22 cellular contexts compared by ENCODE assay signal in genomic region chr2:127074936-127075335, GRCh38. TPM values are rescaled to one million over a fixed set of nuclear protein-coding genes. Genes with fewer than 3 reads are reported as not detected.
DNase-seq lines count a peak whose midpoint lies in the region; ATAC-seq, FAIRE-seq and TF ChIP-seq lines count a peak whose summit lies in the region.
"Had no signal": no experiment of that assay in that cellular context is flagged by ENCODE, and none has a peak within 500 bp of the region (broad histone marks: within the 10 kb centered on the region; RNA-seq: fewer than 3 reads in every experiment).

No MANE protein-coding gene starts in this region.

- H3K9me3 ChIP-seq in BE2C, result no peaks in the 10 kb centered on the region
- H3K9me3 ChIP-seq: breast epithelium, sigmoid colon, upper lobe of right lung had no signal

- peak overlapping the region; percentile 42 for H3K27ac Mint-ChIP-seq in activated CD4-positive, alpha-beta T cell treated with anti-CD3 and anti-CD28 coated beads, Interleukin-2, amount 10 ng/mL, durations not matched to agents 24 days and 14 days
- H3K27ac Mint-ChIP-seq in activated CD4-positive, alpha-beta memory T cell treated with anti-CD3 and anti-CD28 coated beads, Interleukin-2, amount 10 ng/mL, durations not matched to agents 7 days and 5 days, result peak overlapping the region; percentile 52
- peak overlapping the region; percentile 97 for H3K27ac Mint-ChIP-seq in memory B cell
- H3K27ac Mint-ChIP-seq in stimulated activated naive B cell treated with anti-CD40 and anti-IgM and Interleukin-4, amounts not matched to agents 10 μg/mL and 1 μg/mL and 100 μg/mL, for 72 hours, result peak overlapping the region; percentile 71

- TF ChIP-seq POLR2A in GM12891 (IDR thresholded peaks at IDR 0.05; ENCODE audit: low read depth, low read length), result no peak

- ATAC-seq in memory B cell (ENCODE audit: low read depth), result no peak
- peak in 1 of 2 donors; percentile 46 for ATAC-seq in stimulated activated naive B cell treated with anti-CD40 and anti-IgM and Interleukin-4, amounts not matched to agents 10 μg/mL and 1 μg/mL and 100 μg/mL, for 72 hours (replicated peaks)
- no peak for ATAC-seq in HG02623 (IDR thresholded peaks at IDR 0.05; ENCODE audit: unreplicated experiment)
- ATAC-seq: upper lobe of right lung had no signal

- no peak for TF ChIP-seq CTCF in BE2C (IDR thresholded peaks at IDR 0.05; ENCODE audit: low read depth, low read length)

- H3K9me3 Mint-ChIP-seq in activated CD4-positive, alpha-beta T cell treated with anti-CD3 and anti-CD28 coated beads, Interleukin-2, amount 10 ng/mL, durations not matched to agents 24 days and 14 days, result no peaks in the 10 kb centered on the region
- no peaks in the 10 kb centered on the region for H3K9me3 Mint-ChIP-seq in activated CD4-positive, alpha-beta memory T cell treated with anti-CD3 and anti-CD28 coated beads, Interleukin-2, amount 10 ng/mL, durations not matched to agents 7 days and 5 days
- H3K9me3 Mint-ChIP-seq in memory B cell, result no peaks in the 10 kb centered on the region
- H3K9me3 Mint-ChIP-seq in stimulated activated naive B cell treated with anti-CD40 and anti-IgM and Interleukin-4, amounts not matched to agents 10 μg/mL and 1 μg/mL and 100 μg/mL, for 72 hours, result no peaks in the 10 kb centered on the region

- intact Hi-C loops in activated CD4-positive, alpha-beta T cell treated with anti-CD3 and anti-CD28 coated beads, Interleukin-2, amount 10 ng/mL, durations not matched to agents 24 days and 14 days (cut with micrococcal nuclease), result loop anchor here (10.0 kb wide), 1 partner anchor 100 kb away; no protein-coding TSS in a partner anchor

- no peaks in the 10 kb centered on the region for H3K36me3 ChIP-seq in BE2C
- H3K36me3 ChIP-seq: breast epithelium had no signal

- H3K4me3 ChIP-seq in BE2C (ENCODE audit: low read depth, low read length), result no peak overlapping the region
- H3K4me3 ChIP-seq: breast epithelium, sigmoid colon, upper lobe of right lung had no signal

- FAIRE-seq in GM12891 (lab: Jason Lieb, UNC), result no peak

- CTCF ChIA-PET in activated CD4-positive, alpha-beta memory T cell treated with anti-CD3 and anti-CD28 coated beads, Interleukin-2, amount 10 ng/mL, durations not matched to agents 7 days and 5 days (lab: Charles Lee), result interaction anchor here (0.7 kb wide), 1 partner anchor 25 kb away, joined by 3 read pairs; no protein-coding TSS in a partner anchor

- H3K4me1 ChIP-seq in BE2C, result no peaks in the 10 kb centered on the region; the same call in 1 of the 2 replicates
- H3K4me1 ChIP-seq: breast epithelium had no signal

- H3K36me3 Mint-ChIP-seq in activated CD4-positive, alpha-beta T cell treated with anti-CD3 and anti-CD28 coated beads, Interleukin-2, amount 10 ng/mL, durations not matched to agents 24 days and 14 days (ENCODE audit: low read depth), result peaks cover 16% of the 10 kb centered on the region
- peaks cover 38% of the 10 kb centered on the region for H3K36me3 Mint-ChIP-seq in activated CD4-positive, alpha-beta memory T cell treated with anti-CD3 and anti-CD28 coated beads, Interleukin-2, amount 10 ng/mL, durations not matched to agents 7 days and 5 days (ENCODE audit: low read depth)
- H3K36me3 Mint-ChIP-seq in memory B cell, result peaks cover 9% of the 10 kb centered on the region
- peaks cover 18 to 42% of the 10 kb centered on the region in 2 donors for H3K36me3 Mint-ChIP-seq in stimulated activated naive B cell treated with anti-CD40 and anti-IgM and Interleukin-4, amounts not matched to agents 10 μg/mL and 1 μg/mL and 100 μg/mL, for 72 hours

- DNase-seq in activated CD4-positive, alpha-beta T cell treated with anti-CD3 and anti-CD28 coated beads, Interleukin-2, amount 10 ng/mL, durations not matched to agents 24 days and 14 days, result no peak
- DNase-seq in activated CD4-positive, alpha-beta T cell treated with anti-CD3 and anti-CD28 coated beads for 4 hours, result no peak
- DNase-seq in activated CD4-positive, alpha-beta memory T cell treated with anti-CD3 and anti-CD28 coated beads, Interleukin-2, amount 10 ng/mL, durations not matched to agents 7 days and 5 days, result no peak
- DNase-seq in memory B cell (ENCODE audit: low spot score in 2 of 2), result no peak
- no peak for DNase-seq in stimulated activated naive B cell treated with anti-CD40 and anti-IgM and Interleukin-4, amounts not matched to agents 10 μg/mL and 1 μg/mL and 100 μg/mL, for 72 hours
- DNase-seq in GM12891 (ENCODE audit: insufficient read length, low spot score), result no peak
- DNase-seq in BE2C, result no peak
- DNase-seq: 8988T; activated CD8-positive, alpha-beta memory T cell treated with anti-CD3 and anti-CD28 coated beads for 24 hours; activated gamma-delta T cell treated with Interleukin-2 at 50 U/mL for 16 hours; effector CD4-positive, alpha-beta T cell; IMR-90; islet precursor cell; mesendoderm; NCI-H2029; NCI-H510A; sigmoid colon; stimulated activated CD4-positive, alpha-beta T cell treated with anti-CD3 and anti-CD28 coated beads, Interleukin-4, amount 100 ng/mL, for 1 hour; T1000; upper lobe of right lung had no signal

- H3K27me3 Mint-ChIP-seq in activated CD4-positive, alpha-beta T cell treated with anti-CD3 and anti-CD28 coated beads, Interleukin-2, amount 10 ng/mL, durations not matched to agents 24 days and 14 days, result no peaks in the 10 kb centered on the region
- H3K27me3 Mint-ChIP-seq in activated CD4-positive, alpha-beta memory T cell treated with anti-CD3 and anti-CD28 coated beads, Interleukin-2, amount 10 ng/mL, durations not matched to agents 7 days and 5 days, result no peaks in the 10 kb centered on the region
- H3K27me3 Mint-ChIP-seq in memory B cell, result no peaks in the 10 kb centered on the region
- no peaks in the 10 kb centered on the region for H3K27me3 Mint-ChIP-seq in stimulated activated naive B cell treated with anti-CD40 and anti-IgM and Interleukin-4, amounts not matched to agents 10 μg/mL and 1 μg/mL and 100 μg/mL, for 72 hours

- no peaks in the 10 kb centered on the region for H3K27me3 ChIP-seq in BE2C
- H3K27me3 ChIP-seq: breast epithelium, sigmoid colon, upper lobe of right lung had no signal

- H3K4me3 Mint-ChIP-seq in activated CD4-positive, alpha-beta T cell treated with anti-CD3 and anti-CD28 coated beads, Interleukin-2, amount 10 ng/mL, durations not matched to agents 24 days and 14 days, result no peak overlapping the region
- no peak overlapping the region for H3K4me3 Mint-ChIP-seq in activated CD4-positive, alpha-beta memory T cell treated with anti-CD3 and anti-CD28 coated beads, Interleukin-2, amount 10 ng/mL, durations not matched to agents 7 days and 5 days
- H3K4me3 Mint-ChIP-seq in memory B cell, result no peak overlapping the region
- no peak overlapping the region for H3K4me3 Mint-ChIP-seq in stimulated activated naive B cell treated with anti-CD40 and anti-IgM and Interleukin-4, amounts not matched to agents 10 μg/mL and 1 μg/mL and 100 μg/mL, for 72 hours

- peaks cover 32% of the 10 kb centered on the region for H3K4me1 Mint-ChIP-seq in activated CD4-positive, alpha-beta T cell treated with anti-CD3 and anti-CD28 coated beads, Interleukin-2, amount 10 ng/mL, durations not matched to agents 24 days and 14 days
- peaks cover 37% of the 10 kb centered on the region for H3K4me1 Mint-ChIP-seq in activated CD4-positive, alpha-beta memory T cell treated with anti-CD3 and anti-CD28 coated beads, Interleukin-2, amount 10 ng/mL, durations not matched to agents 7 days and 5 days
- peaks cover 42% of the 10 kb centered on the region for H3K4me1 Mint-ChIP-seq in memory B cell
- H3K4me1 Mint-ChIP-seq in stimulated activated naive B cell treated with anti-CD40 and anti-IgM and Interleukin-4, amounts not matched to agents 10 μg/mL and 1 μg/mL and 100 μg/mL, for 72 hours, result peaks cover 58 to 63% of the 10 kb centered on the region in 2 donors

- POLR2A ChIA-PET in activated CD4-positive, alpha-beta memory T cell treated with anti-CD3 and anti-CD28 coated beads, Interleukin-2, amount 10 ng/mL, durations not matched to agents 7 days and 5 days (lab: Charles Lee), result interaction anchor here (1.4 kb wide), 1 partner anchor 9 kb away, joined by 7 read pairs; no protein-coding TSS in a partner anchor

TF ChIP-seq in GM12891, 5 proteins besides CTCF, POLR2A, EP300 and RAD21:
- TF ChIP-seq POLR2AphosphoS5 (IDR thresholded peaks at IDR 0.05; ENCODE audit: low read depth, low read length), result no peak
- no peak for TF ChIP-seq POU2F2 (IDR thresholded peaks at IDR 0.05; ENCODE audit: low read depth, low read length)
- no peak for TF ChIP-seq SPI1 (IDR thresholded peaks at IDR 0.05; ENCODE audit: low read depth, low read length)
- no peak for TF ChIP-seq TAF1 (IDR thresholded peaks at IDR 0.05; ENCODE audit: low read depth, low read length)
- TF ChIP-seq PAX5 (IDR thresholded peaks at IDR 0.05; ENCODE audit: insufficient read depth, low read length, severe bottlenecking), result no peak

RNA-seq across cellular contexts. Expression of gene BIN1, which starts 32.0 kb away (rescaled TPM):
- 38.3 and 39.7 TPM in 2 replicates for total RNA-seq in activated CD4-positive, alpha-beta T cell treated with anti-CD3 and anti-CD28 coated beads, Interleukin-2, amount 10 ng/mL, durations not matched to agents 24 days and 14 days
- 100 to 1,000 TPM; 130 to 131 TPM for total RNA-seq in activated CD4-positive, alpha-beta memory T cell treated with anti-CD3 and anti-CD28 coated beads, Interleukin-2, amount 10 ng/mL, durations not matched to agents 7 days and 5 days
- 37.7 TPM for polyA plus RNA-seq in GM12891 (2012; ENCODE audit: low read depth, missing spikeins)
- 83.3 TPM for polyA plus RNA-seq in BE2C (2012; ENCODE audit: insufficient read depth, insufficient read length, low read depth)

Comparison
In these comparisons a context has a peak if more than half of its experiments do, and no peak if none do; other contexts are left out.
1. H3K27ac Mint-ChIP-seq: peak in every context shown above with its lines; median percentile 97 in memory B cell; 71 in stimulated activated naive B cell treated with anti-CD40 and anti-IgM and Interleukin-4, amounts not matched to agents 10 μg/mL and 1 μg/mL and 100 μg/mL, for 72 hours; 52 in activated CD4-positive, alpha-beta memory T cell treated with anti-CD3 and anti-CD28 coated beads, Interleukin-2, amount 10 ng/mL, durations not matched to agents 7 days and 5 days; 42 in activated CD4-positive, alpha-beta T cell treated with anti-CD3 and anti-CD28 coated beads, Interleukin-2, amount 10 ng/mL, durations not matched to agents 24 days and 14 days.